In genomic region chr3:59798372-59799086, GRCh38 we compare ENCODE assay signal across 26 cellular contexts.
"Had no signal": no experiment of that assay in that cellular context is flagged by ENCODE, and none has a peak within 500 bp of the region (broad histone marks: within the 10 kb centered on the region; RNA-seq: fewer than 3 reads in every experiment).

No MANE protein-coding gene starts in this region.

- H3K4me1 ChIP-seq: esophagus muscularis mucosa, heart right ventricle, left lung, lower lobe of right lung, pancreas, psoas muscle, suprapubic skin, tibial artery, upper lobe of right lung had no signal

- H3K4me3 ChIP-seq: esophagus muscularis mucosa, heart right ventricle, left lung, lower lobe of right lung, pancreas, psoas muscle, smooth muscle cell, suprapubic skin, tibial artery, upper lobe of right lung had no signal

- DNase-seq: activated CD4-positive, alpha-beta memory T cell treated with anti-CD3 and anti-CD28 coated beads for 36 hours; activated CD4-positive, alpha-beta T cell treated with anti-CD3 and anti-CD28 coated beads, Interleukin-2, amount 10 ng/mL, durations not matched to agents 24 days and 14 days; activated CD4-positive, CD25-positive, alpha-beta regulatory T cell treated with anti-CD3 and anti-CD28 coated beads, Interleukin-2, amount 50 U/mL, for 72 hours; activated CD8-positive, alpha-beta memory T cell treated with anti-CD3 and anti-CD28 coated beads, Interleukin-2, amount 50 U/mL, for 4 hours; activated effector memory CD4-positive, alpha-beta T cell treated with anti-CD3 and anti-CD28 coated beads, Interleukin-2, amount 50 U/mL, for 16 hours; activated naive CD4-positive, alpha-beta T cell treated with anti-CD3 and anti-CD28 coated beads, Interleukin-2, amount 50 U/mL, for 16 hours; activated T-cell treated with anti-CD3 and anti-CD28 coated beads, Interleukin-2, amount 50 U/mL, for 1 hour; amygdala; endodermal cell; foreskin melanocyte; heart right ventricle; left lung; lower lobe of right lung; naive B cell; nephron progenitor cell; pancreas; psoas muscle; stimulated activated CD4-positive, alpha-beta T cell treated with anti-CD3 and anti-CD28 coated beads, Interleukin-2, amount 100 ng/mL, for 24 hours; stimulated activated naive CD4-positive, alpha-beta T cell; T-helper 17 cell; tibial artery; upper lobe of right lung had no signal

- H3K4me2 ChIP-seq: smooth muscle cell had no signal

- ATAC-seq: heart right ventricle, left lung, lower lobe of right lung, pancreas, psoas muscle, T-helper 17 cell, upper lobe of right lung had no signal

- FAIRE-seq: pancreas had no signal

- H3K27ac ChIP-seq: esophagus muscularis mucosa, heart right ventricle, left lung, lower lobe of right lung, neutrophil, pancreas, psoas muscle, suprapubic skin, tibial artery, upper lobe of right lung had no signal

- H3K36me3 ChIP-seq: esophagus muscularis mucosa, heart right ventricle, left lung, lower lobe of right lung, neutrophil, pancreas, suprapubic skin, tibial artery, upper lobe of right lung had no signal

- H3K27me3 ChIP-seq: esophagus muscularis mucosa, heart right ventricle, left lung, neutrophil, pancreas, suprapubic skin, tibial artery, upper lobe of right lung had no signal

- H3K9me3 ChIP-seq: esophagus muscularis mucosa, heart right ventricle, left lung, lower lobe of right lung, neutrophil, pancreas, psoas muscle, suprapubic skin, tibial artery, upper lobe of right lung had no signal
